9 cellular contexts compared by ENCODE assay signal in genomic region chr2:26720322-26721166, GRCh38. TPM values are rescaled to one million over a fixed set of nuclear protein-coding genes. Genes with fewer than 3 reads are reported as not detected.
DNase-seq lines count a peak whose midpoint lies in the region; TF ChIP-seq lines count a peak whose summit lies in the region.
"Had no signal": no experiment of that assay in that cellular context is flagged by ENCODE, and none has a peak within 500 bp of the region (broad histone marks: within the 10 kb centered on the region; RNA-seq: fewer than 3 reads in every experiment).

No MANE protein-coding gene starts in this region.

- H3K79me2 ChIP-seq in fibroblast of lung (ENCODE audit: control insufficient read depth, insufficient read depth, low read length): no peaks in the 10 kb centered on the region

- no peak overlapping the region for H3K9ac ChIP-seq in fibroblast of lung (ENCODE audit: insufficient read depth, low read length)

- H3K4me3 ChIP-seq in BE2C (ENCODE audit: low read depth, low read length) (0 out of 2 replicates have a peak overlapping the region, but pooled peaks have one; percentile 10), fibroblast of lung (replicated peaks in 1 of 4; ENCODE audit: control extremely low read depth in 1 of 4, insufficient read depth in 1 of 4, low read depth in 3 of 4, low read length in 4 of 4) (no peak overlapping the region)

- peak; percentile 90 for DNase-seq in BE2C
- DNase-seq in NCI-H226: peak; percentile 64
- peak; percentile 81 to 88 for DNase-seq in fibroblast of lung (ENCODE audit: low read depth in 2 of 2)
- no peak for DNase-seq in NCI-H526 treated with DMSO at 0.1 percent for 48 hours (lab: John Stamatoyannopoulos, UW)
- no peak for DNase-seq in D341Med (ENCODE audit: low spot score)
- DNase-seq in SK-N-DZ (ENCODE audit: low spot score): no peak
- no peak for DNase-seq in SKM-1 treated with dmso at 0.1 percent for 144 hours (lab: John Stamatoyannopoulos, UW; ENCODE audit: unreplicated experiment)
- DNase-seq: activated CD4-positive, alpha-beta T cell treated with anti-CD3 and anti-CD28 coated beads for 4 hours had no signal

- H2AFZ ChIP-seq in fibroblast of lung (ENCODE audit: low read length): no peak overlapping the region

- H3K27ac Mint-ChIP-seq in nephron: peak overlapping the region in 2 of 3 experiments; percentile 44 to 79

- H3K36me3 Mint-ChIP-seq in nephron (ENCODE audit: low read depth): no peaks in the 10 kb centered on the region

- peaks cover 32% of the 10 kb centered on the region for H3K4me1 Mint-ChIP-seq in nephron

- no peaks in the 10 kb centered on the region for H3K9me3 Mint-ChIP-seq in nephron

- H3K27me3 Mint-ChIP-seq in nephron (ENCODE audit: low read depth): peaks cover 3% of the 10 kb centered on the region

- no peak overlapping the region for H3K4me3 Mint-ChIP-seq in nephron

- TF ChIP-seq CTCF in BE2C (IDR thresholded peaks at IDR 0.05; ENCODE audit: low read depth, low read length) (no peak), fibroblast of lung (conservative IDR thresholded peaks at IDR 0.05 in 1 of 2, IDR thresholded peaks at IDR 0.05 in 1 of 2; ENCODE audit: low read depth in 1 of 2, low read length in 2 of 2) (no peak), nephron (IDR thresholded peaks at IDR 0.05; ENCODE audit: unreplicated experiment in 3 of 3) (no peak)

- no peak overlapping the region for H3K27ac ChIP-seq in fibroblast of lung (ENCODE audit: insufficient read depth, low read length)

- no peaks in the 10 kb centered on the region for H3K36me3 ChIP-seq in BE2C
- H3K36me3 ChIP-seq in fibroblast of lung (ENCODE audit: control insufficient read depth, insufficient read depth, low read length): no peaks in the 10 kb centered on the region

- H3K4me2 ChIP-seq in fibroblast of lung (ENCODE audit: extremely low read depth, insufficient read depth, low read length): peak overlapping the region; percentile 49

- H3K4me1 ChIP-seq in BE2C (peaks cover 48% of the 10 kb centered on the region), fibroblast of lung (ENCODE audit: control insufficient read depth, extremely low read depth, insufficient read depth, low read length) (peaks cover 28% of the 10 kb centered on the region)

- H4K20me1 ChIP-seq in fibroblast of lung (ENCODE audit: control insufficient read depth, extremely low read depth, insufficient read depth, low read length): no peaks in the 10 kb centered on the region

- H3K27me3 ChIP-seq in BE2C: no peaks in the 10 kb centered on the region
- H3K27me3 ChIP-seq in fibroblast of lung (ENCODE audit: control insufficient read depth, insufficient read depth, low read length): no peaks in the 10 kb centered on the region

- H3K9me3 ChIP-seq in BE2C: no peaks in the 10 kb centered on the region
- H3K9me3 ChIP-seq in fibroblast of lung (ENCODE audit: control insufficient read depth, insufficient read depth, low read depth, low read length): no peaks in the 10 kb centered on the region

RNA-seq across cellular contexts. Expression of gene KCNK3, which starts 28.0 kb away (rescaled TPM):
- 58.2 TPM for polyA plus RNA-seq in BE2C (2012; ENCODE audit: insufficient read depth, insufficient read length, low read depth)
- total RNA-seq in fibroblast of lung: under 0.01 and 0.26 TPM in 2 replicates
- polyA plus RNA-seq in fibroblast of lung: 0.01 TPM in 1 of 2 replicates, not detected in the other
- polyA plus RNA-seq in fibroblast of lung (2012): 0.02 TPM in 1 of 2 replicates, not detected in the other
- polyA minus RNA-seq in fibroblast of lung (ENCODE audit: low replicate concordance): not detected in 2 replicates
- 17.3 and 25.1 TPM in 2 replicates for polyA plus RNA-seq in SK-N-DZ (2014; cell fraction: cytosol; rRNA removed)
- 3.7 and 6.5 TPM in 2 replicates for polyA plus RNA-seq in SK-N-DZ (2014; cell fraction: nucleus; rRNA removed)

RNA-seq across cellular contexts. Expression of gene SLC35F6, which starts 43.5 kb away (rescaled TPM):
- polyA plus RNA-seq in BE2C (2012; ENCODE audit: insufficient read depth, insufficient read length, low read depth): 20.8 TPM
- 61.4 and 65.5 TPM in 2 replicates for total RNA-seq in fibroblast of lung
- 35.2 and 50.0 TPM in 2 replicates for polyA plus RNA-seq in fibroblast of lung
- polyA plus RNA-seq in fibroblast of lung (2012): 32.6 and 38.7 TPM in 2 replicates
- polyA minus RNA-seq in fibroblast of lung (ENCODE audit: low replicate concordance): 148 and 156 TPM in 2 replicates
- polyA plus RNA-seq in SK-N-DZ (2014; cell fraction: cytosol; rRNA removed): 9.6 and 14.2 TPM in 2 replicates
- polyA plus RNA-seq in SK-N-DZ (2014; cell fraction: nucleus; rRNA removed): 5.0 and 5.2 TPM in 2 replicates

Comparison
In these comparisons a context has a peak if more than half of its experiments do, and no peak if none do; other contexts are left out.
1. DNase-seq: peak in BE2C (single experiment), NCI-H226 (single experiment) and fibroblast of lung (2 of 2); none in NCI-H526 treated with DMSO at 0.1 percent for 48 hours (single experiment), D341Med (single experiment), SK-N-DZ (single experiment) and SKM-1 treated with dmso at 0.1 percent for 144 hours (single experiment).